In the genomic region with DNA sequence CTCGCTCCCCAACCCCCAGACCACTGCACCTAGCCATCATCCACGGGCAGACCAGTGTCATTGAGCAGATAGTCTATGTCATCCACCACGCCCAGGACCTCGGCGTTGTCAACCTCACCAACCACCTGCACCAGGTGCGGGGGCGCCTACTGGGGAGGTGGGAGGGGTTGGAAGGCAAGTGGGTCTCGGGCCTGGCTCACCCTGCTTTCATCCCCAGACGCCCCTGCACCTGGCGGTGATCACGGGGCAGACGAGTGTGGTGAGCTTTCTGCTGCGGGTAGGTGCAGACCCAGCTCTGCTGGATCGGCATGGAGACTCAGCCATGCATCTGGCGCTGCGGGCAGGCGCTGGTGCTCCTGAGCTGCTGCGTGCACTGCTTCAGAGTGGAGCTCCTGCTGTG, we compare ENCODE assay signal across 8 cellular contexts. TPM values are rescaled to one million over a fixed set of nuclear protein-coding genes. Genes with fewer than 3 reads are reported as not detected.
DNase-seq lines count a peak whose midpoint lies in the region; TF ChIP-seq lines count a peak whose summit lies in the region.

No MANE protein-coding gene starts in this region.

- H3K9me2 ChIP-seq in OCI-LY7 (ENCODE audit: insufficient read depth, low read length), result no peaks in the 10 kb centered on the region

- H3K4me2 ChIP-seq in OCI-LY7 (ENCODE audit: low read length), result peak overlapping the region; percentile 67; the same call in 1 of the 2 replicates

- no peak for TF ChIP-seq EP300 in stomach (IDR thresholded peaks at IDR 0.05)

- H3K36me3 ChIP-seq in OCI-LY7 (ENCODE audit: insufficient read depth, low read length) (peaks cover 43% of the 10 kb centered on the region), esophagus squamous epithelium (peaks cover 17 to 57% (median 27%) of the 10 kb centered on the region in 3 donors), stomach (peaks cover 18 to 60% (median 55%) of the 10 kb centered on the region in 4 donors)

- CTCF ChIA-PET in activated CD4-positive, alpha-beta T cell treated with anti-CD3 and anti-CD28 coated beads, Interleukin-2, amount 10 ng/mL, durations not matched to agents 7 days and 5 days (lab: Charles Lee), result interaction anchor here (0.6 to 9.2 kb wide), 31 partner anchors 11 to 287 kb away, joined by 3 to 118 read pairs (median 5); partner anchors contain the start of genes CUEDC2, FBXL15 and NOLC1
- CTCF ChIA-PET in OCI-LY7 (lab: Charles Lee; ENCODE audit: unreplicated experiment), result interaction anchor here (0.8 to 1.3 kb wide), 3 partner anchors 20 to 230 kb away, joined by 3 to 4 read pairs (median 4); partner anchors contain the start of gene FBXL15

- in situ Hi-C loops in G401 (cut with HindIII; ENCODE audit: low sequenced_read_pairs), result no loop called here

- peaks cover 32% of the 10 kb centered on the region for H3K36me3 Mint-ChIP-seq in activated CD4-positive, alpha-beta T cell treated with anti-CD3 and anti-CD28 coated beads, Interleukin-2, amount 10 ng/mL, durations not matched to agents 7 days and 5 days (ENCODE audit: low read depth)

- no peak overlapping the region for H2AFZ ChIP-seq in OCI-LY7 (ENCODE audit: low read length)

- H3K9me3 ChIP-seq in OCI-LY7 (ENCODE audit: low read length) (no peaks in the 10 kb centered on the region), esophagus squamous epithelium (no peaks in the 10 kb centered on the region), stomach (no peaks in the 10 kb centered on the region)

- H3K4me1 ChIP-seq in OCI-LY7 (ENCODE audit: insufficient read depth, low read length, poor library complexity, severe bottlenecking) (peaks cover 21% of the 10 kb centered on the region), esophagus squamous epithelium (peaks cover 31 to 66% (median 37%) of the 10 kb centered on the region in 3 donors), stomach (peaks cover 27 to 69% (median 55%) of the 10 kb centered on the region in 4 donors)

- H3K4me3 ChIP-seq in OCI-LY7 (ENCODE audit: low read depth, low read length, poor library complexity, severe bottlenecking), result peak overlapping the region; percentile 59
- H3K4me3 ChIP-seq in esophagus squamous epithelium, result peak overlapping the region in 1 of 4 donors; percentile 78
- H3K4me3 ChIP-seq in stomach, result peak overlapping the region in 1 of 4 donors; percentile 66

- no peaks in the 10 kb centered on the region for H4K20me1 ChIP-seq in OCI-LY7 (ENCODE audit: insufficient read depth, low read length)

- intact Hi-C loops in OCI-LY7 (cut with micrococcal nuclease; ENCODE audit: unreplicated experiment), result no loop called here
- intact Hi-C loops in esophagus squamous epithelium (cut with DNase I), result no loop called here
- intact Hi-C loops in stomach (cut with DNase I; ENCODE audit: low total_unique reads), result no loop called here

- no peaks in the 10 kb centered on the region for H3K27me3 Mint-ChIP-seq in activated CD4-positive, alpha-beta T cell treated with anti-CD3 and anti-CD28 coated beads, Interleukin-2, amount 10 ng/mL, durations not matched to agents 7 days and 5 days

- TF ChIP-seq CTCF in OCI-LY7 (conservative IDR thresholded peaks at IDR 0.05; ENCODE audit: low read length), result no peak
- TF ChIP-seq CTCF in esophagus squamous epithelium (IDR thresholded peaks at IDR 0.05), result no peak
- no peak for TF ChIP-seq CTCF in stomach (IDR thresholded peaks at IDR 0.05)

- H3K4me1 Mint-ChIP-seq in activated CD4-positive, alpha-beta T cell treated with anti-CD3 and anti-CD28 coated beads, Interleukin-2, amount 10 ng/mL, durations not matched to agents 7 days and 5 days, result peaks cover 41% of the 10 kb centered on the region

- H3K27ac ChIP-seq in OCI-LY7 (ENCODE audit: low read depth, low read length, poor library complexity, severe bottlenecking) (no peak overlapping the region), esophagus squamous epithelium (peak overlapping the region in 3 of 4 donors; percentile 87 to 96 (median 95)), stomach (peak overlapping the region in 4 of 5 donors; percentile 88 to 98 (median 92))

- no peak for DNase-seq in activated CD4-positive, alpha-beta T cell treated with anti-CD3 and anti-CD28 coated beads, Interleukin-2, amount 10 ng/mL, durations not matched to agents 7 days and 5 days
- DNase-seq in activated CD4-positive, alpha-beta T cell treated with anti-CD3 and anti-CD28 coated beads for 48 hours, result no peak
- DNase-seq in OCI-LY7 (ENCODE audit: low spot score) (no peak), esophagus squamous epithelium (lab: John Stamatoyannopoulos, UW) (no peak), stomach (no peak), SIG-M5 (lab: John Stamatoyannopoulos, UW) (no peak), Kasumi-1 (lab: John Stamatoyannopoulos, UW) (no peak), G401 (ENCODE audit: low spot score) (no peak)

- POLR2A ChIA-PET in activated CD4-positive, alpha-beta T cell treated with anti-CD3 and anti-CD28 coated beads, Interleukin-2, amount 10 ng/mL, durations not matched to agents 7 days and 5 days (lab: Charles Lee), result no interaction called here
- POLR2A ChIA-PET in OCI-LY7 (lab: Charles Lee), result interaction anchor here (1.0 to 1.6 kb wide), 2 partner anchors 21 to 104 kb away, joined by 3 to 5 read pairs; partner anchors contain the start of genes FBXL15 and SUFU

- no peak for TF ChIP-seq POLR2A in esophagus squamous epithelium (IDR thresholded peaks at IDR 0.05)
- no peak for TF ChIP-seq POLR2A in stomach (IDR thresholded peaks at IDR 0.05)

- peak overlapping the region; percentile 62 for H3K4me3 Mint-ChIP-seq in activated CD4-positive, alpha-beta T cell treated with anti-CD3 and anti-CD28 coated beads, Interleukin-2, amount 10 ng/mL, durations not matched to agents 7 days and 5 days

- WGBS in esophagus squamous epithelium, 2 donors, result 80% methylated on average over 2 of the region's 18 CpGs; no CpG with 5 or more reads in 1 of the 2 donors
- 81 to 92% (median 87%) methylated on average over 13 to 18 of the region's 18 CpGs for WGBS in stomach, 5 donors

- H3K27me3 ChIP-seq in esophagus squamous epithelium, result peaks cover 0 to under 1% (median 0%) of the 10 kb centered on the region in 4 donors
- no peaks in the 10 kb centered on the region for H3K27me3 ChIP-seq in stomach

- peaks cover 9% of the 10 kb centered on the region; the same call in 1 of the 2 replicates for H3K79me2 ChIP-seq in OCI-LY7 (ENCODE audit: insufficient read depth, low read depth, low read length)

- H3K27ac Mint-ChIP-seq in activated CD4-positive, alpha-beta T cell treated with anti-CD3 and anti-CD28 coated beads, Interleukin-2, amount 10 ng/mL, durations not matched to agents 7 days and 5 days, result peak overlapping the region; percentile 76

- no peaks in the 10 kb centered on the region for H3K9me3 Mint-ChIP-seq in activated CD4-positive, alpha-beta T cell treated with anti-CD3 and anti-CD28 coated beads, Interleukin-2, amount 10 ng/mL, durations not matched to agents 7 days and 5 days

- no TSS peak for BruUV-seq in OCI-LY7 (replicated peaks; lab: Mats Ljungman, UMichigan)

RNA-seq across cellular contexts. Expression of gene NFKB2, which starts 4.6 kb away (rescaled TPM):
- total RNA-seq in activated CD4-positive, alpha-beta T cell treated with anti-CD3 and anti-CD28 coated beads, Interleukin-2, amount 10 ng/mL, durations not matched to agents 7 days and 5 days, result 10 to 100 TPM; 74.8 to 81.8 TPM
- total RNA-seq in OCI-LY7 (2014; rRNA removed; shearing (Covaris generic)), result 47.1 and 53.3 TPM in 2 replicates
- 67.3 and 75.2 TPM in 2 replicates for total RNA-seq in OCI-LY7 (2022)
- total RNA-seq in esophagus squamous epithelium, result 10 to 100 TPM; 10.7 to 20.2 (median 15.6) TPM
- total RNA-seq in stomach, result 10 to 100 TPM in 4 of 5 donors, 1 to 10 TPM in 1; 9.7 to 84.0 (median 26.7) TPM
- polyA plus RNA-seq in stomach, result 10 to 100 TPM; 19.2 to 25.6 (median 20.0) TPM
- 23.3 and 23.9 TPM in 2 replicates for total RNA-seq in G401 (2014; rRNA removed; shearing (Covaris generic))

RNA-seq across cellular contexts. Expression of gene PSD, which starts 18.5 kb away (rescaled TPM):
- 1 to 10 TPM; 1.4 to 1.6 TPM for total RNA-seq in activated CD4-positive, alpha-beta T cell treated with anti-CD3 and anti-CD28 coated beads, Interleukin-2, amount 10 ng/mL, durations not matched to agents 7 days and 5 days
- 2.0 and 2.2 TPM in 2 replicates for total RNA-seq in OCI-LY7 (2014; rRNA removed; shearing (Covaris generic))
- total RNA-seq in OCI-LY7 (2022) (10.2 and 10.9 TPM in 2 replicates), esophagus squamous epithelium (1 to 10 TPM in 2 of 4 donors, under 1 TPM in 2; 0.22 to 3.4 (median 0.93) TPM), stomach (10 to 100 TPM; 24.5 to 74.7 (median 24.6) TPM)
- 10 to 100 TPM in 1 of 3 donors, 1 to 10 TPM in 2; 2.2 to 10.4 (median 2.3) TPM for polyA plus RNA-seq in stomach
- 3.1 and 7.9 TPM in 2 replicates for total RNA-seq in G401 (2014; rRNA removed; shearing (Covaris generic))

RNA-seq across cellular contexts. Expression of gene FBXL15, which starts 20.6 kb away (rescaled TPM):
- 10 to 100 TPM in 1 of 2 experiments, 1 to 10 TPM in 1; 8.7 to 11.2 TPM for total RNA-seq in activated CD4-positive, alpha-beta T cell treated with anti-CD3 and anti-CD28 coated beads, Interleukin-2, amount 10 ng/mL, durations not matched to agents 7 days and 5 days
- 13.3 and 20.9 TPM in 2 replicates for total RNA-seq in OCI-LY7 (2014; rRNA removed; shearing (Covaris generic))
- total RNA-seq in OCI-LY7 (2022), result 13.4 and 18.2 TPM in 2 replicates
- total RNA-seq in esophagus squamous epithelium, result 10 to 100 TPM; 10.6 to 20.2 (median 18.8) TPM
- 100 to 1,000 TPM in 1 of 5 donors, 10 to 100 TPM in 2, 1 to 10 TPM in 2; 3.5 to 315 (median 15.6) TPM for total RNA-seq in stomach
- 10 to 100 TPM; 19.2 to 21.4 (median 20.4) TPM for polyA plus RNA-seq in stomach
- 29.9 and 32.1 TPM in 2 replicates for total RNA-seq in G401 (2014; rRNA removed; shearing (Covaris generic))

RNA-seq across cellular contexts. Expression of gene CUEDC2, which starts 32.3 kb away (rescaled TPM):
- 10 to 100 TPM; 63.6 to 68.9 TPM for total RNA-seq in activated CD4-positive, alpha-beta T cell treated with anti-CD3 and anti-CD28 coated beads, Interleukin-2, amount 10 ng/mL, durations not matched to agents 7 days and 5 days
- total RNA-seq in OCI-LY7 (2014; rRNA removed; shearing (Covaris generic)), result 48.9 and 61.0 TPM in 2 replicates
- 71.6 and 73.3 TPM in 2 replicates for total RNA-seq in OCI-LY7 (2022)
- 10 to 100 TPM; 16.6 to 37.6 (median 27.0) TPM for total RNA-seq in esophagus squamous epithelium
- 100 to 1,000 TPM in 1 of 5 donors, 10 to 100 TPM in 4; 15.9 to 145 (median 31.8) TPM for total RNA-seq in stomach
- polyA plus RNA-seq in stomach, result 10 to 100 TPM; 48.6 to 59.2 (median 49.2) TPM
- total RNA-seq in G401 (2014; rRNA removed; shearing (Covaris generic)), result 133 and 209 TPM in 2 replicates

RNA-seq across cellular contexts. Expression of gene C10orf95, which starts 51.3 kb away (rescaled TPM):
- under 1 TPM in 1 of 2 experiments, not detected in 1; 0.17 TPM for total RNA-seq in activated CD4-positive, alpha-beta T cell treated with anti-CD3 and anti-CD28 coated beads, Interleukin-2, amount 10 ng/mL, durations not matched to agents 7 days and 5 days
- total RNA-seq in OCI-LY7 (2014; rRNA removed; shearing (Covaris generic)), result 0.67 and 3.3 TPM in 2 replicates
- total RNA-seq in OCI-LY7 (2022) (0.50 and 0.67 TPM in 2 replicates), esophagus squamous epithelium (1 to 10 TPM in 2 of 4 donors, under 1 TPM in 1, not detected in 1; 0.23 to 1.9 (median 1.1) TPM), stomach (1 to 10 TPM in 1 of 5 donors, not detected in 4; 8.0 TPM)
- polyA plus RNA-seq in stomach, result under 1 TPM; 0.46 to 0.62 (median 0.53) TPM
- 1.8 TPM in 1 of 2 replicates, not detected in the other for total RNA-seq in G401 (2014; rRNA removed; shearing (Covaris generic))
